Comparison of ENCODE assay signal across 10 cellular contexts in the genomic region with DNA sequence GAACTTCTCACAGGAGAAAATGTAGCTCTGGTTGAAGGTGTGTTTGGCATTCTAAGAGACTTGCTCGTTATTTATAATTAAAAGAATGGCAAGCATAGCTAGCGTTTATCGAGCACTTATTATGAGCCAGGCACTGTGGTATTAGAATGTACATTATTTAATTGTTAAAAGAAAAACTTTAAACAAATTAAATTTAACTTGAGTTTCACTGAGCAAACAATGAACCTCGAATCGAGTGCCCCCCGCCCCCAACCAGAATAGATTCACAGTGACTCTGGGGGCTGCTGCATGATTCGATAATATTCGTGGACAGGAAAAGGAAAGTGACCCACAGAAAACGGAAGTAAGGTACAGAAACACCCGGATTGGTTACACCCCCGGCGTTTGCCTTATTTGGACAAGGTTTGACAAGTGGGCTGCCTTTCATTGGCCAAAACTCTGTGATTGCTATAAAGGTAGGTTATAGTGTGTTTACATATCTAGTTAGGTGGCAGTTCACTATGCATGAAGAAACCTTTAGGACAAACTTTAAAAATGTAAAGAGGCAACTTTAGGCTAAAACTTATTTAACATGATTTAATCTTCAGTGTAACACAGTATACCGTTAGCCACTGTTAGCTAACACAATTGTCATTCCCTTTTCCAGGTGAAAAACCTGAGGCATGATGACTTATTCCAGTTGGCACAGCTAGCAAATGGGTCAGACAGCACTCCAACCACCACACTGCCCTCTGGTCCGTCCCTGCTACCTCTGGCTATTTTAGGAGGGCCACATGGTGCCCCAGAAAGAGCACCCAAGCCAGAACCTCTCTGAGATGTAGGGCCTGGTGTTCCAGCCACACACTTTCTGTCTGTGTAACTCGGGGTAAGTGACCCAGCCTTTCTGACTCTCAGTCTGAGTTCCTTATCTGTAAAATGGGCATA. TPM values are rescaled to one million over a fixed set of nuclear protein-coding genes. Genes with fewer than 3 reads are reported as not detected.
DNase-seq lines count a peak whose midpoint lies in the region; ATAC-seq and TF ChIP-seq lines count a peak whose summit lies in the region.
"Had no signal": no experiment of that assay in that cellular context is flagged by ENCODE, and none has a peak within 500 bp of the region (broad histone marks: within the 10 kb centered on the region; RNA-seq: fewer than 3 reads in every experiment).

No MANE protein-coding gene starts in this region.

- peaks cover 20% of the 10 kb centered on the region for H3K4me1 ChIP-seq in CD4-positive, CD25-positive, alpha-beta regulatory T cell (ENCODE audit: control insufficient read depth, insufficient read depth, low read length, poor library complexity, severe bottlenecking)
- peaks cover 33 to 45% of the 10 kb centered on the region in 2 donors for H3K4me1 ChIP-seq in adrenal gland (replicated peaks in 1 of 2)

- DNase-seq in CD4-positive, CD25-positive, alpha-beta regulatory T cell = peak in 1 of 3 donors; percentile 57
- peak; percentile 48 to 69 for DNase-seq in Kasumi-1 (lab: John Stamatoyannopoulos, UW)
- no peak for DNase-seq in naive thymus-derived CD8-positive, alpha-beta T cell
- DNase-seq in NCI-H510A (lab: John Stamatoyannopoulos, UW) = no peak
- no peak for DNase-seq in progenitor cell of endocrine pancreas (ENCODE audit: low spot score, unreplicated experiment)
- no peak for DNase-seq in adrenal gland

- WGBS in adrenal gland, 4 donors = 62 to 73% (median 67%) methylated on average over 14 to 15 of the region's 15 CpGs

- H3K4me3 ChIP-seq in CD4-positive, CD25-positive, alpha-beta regulatory T cell (ENCODE audit: low read depth, low read length) = no peak overlapping the region
- H3K4me3 ChIP-seq in adrenal gland = no peak overlapping the region
- H3K4me3 ChIP-seq: cardiac muscle cell had no signal

- intact Hi-C loops in adrenal gland (cut with DNase I) = no loop called here

- POLR2A ChIA-PET in naive thymus-derived CD8-positive, alpha-beta T cell (lab: Charles Lee) = interaction anchor here (0.7 to 15.2 kb wide), 7 partner anchors 21 to 90 kb away, joined by 3 to 358 read pairs (median 5); a partner anchor contains a TSS

- H3K27ac Mint-ChIP-seq in CD4-positive, CD25-positive, alpha-beta regulatory T cell = peak overlapping the region; percentile 36 to 52 (median 44)
- peak overlapping the region; percentile 86 for H3K27ac Mint-ChIP-seq in activated naive CD8-positive, alpha-beta T cell
- peak overlapping the region; percentile 34 to 88 (median 78) for H3K27ac Mint-ChIP-seq in naive thymus-derived CD8-positive, alpha-beta T cell
- no peak overlapping the region for H3K27ac Mint-ChIP-seq in progenitor cell of endocrine pancreas

- H3K27me3 Mint-ChIP-seq in CD4-positive, CD25-positive, alpha-beta regulatory T cell = no peaks in the 10 kb centered on the region
- no peaks in the 10 kb centered on the region for H3K27me3 Mint-ChIP-seq in activated naive CD8-positive, alpha-beta T cell
- H3K27me3 Mint-ChIP-seq in naive thymus-derived CD8-positive, alpha-beta T cell = no peaks in the 10 kb centered on the region
- no peaks in the 10 kb centered on the region for H3K27me3 Mint-ChIP-seq in progenitor cell of endocrine pancreas

- peak overlapping the region in 1 of 4 donors; percentile 42 for H3K4me3 Mint-ChIP-seq in CD4-positive, CD25-positive, alpha-beta regulatory T cell
- no peak overlapping the region for H3K4me3 Mint-ChIP-seq in activated naive CD8-positive, alpha-beta T cell
- H3K4me3 Mint-ChIP-seq in naive thymus-derived CD8-positive, alpha-beta T cell = peak overlapping the region in 3 of 10 donors; percentile 34 to 36 (median 36)
- H3K4me3 Mint-ChIP-seq in progenitor cell of endocrine pancreas (ENCODE audit: low read depth) = no peak overlapping the region

- H3K9me3 Mint-ChIP-seq in CD4-positive, CD25-positive, alpha-beta regulatory T cell = no peaks in the 10 kb centered on the region
- H3K9me3 Mint-ChIP-seq in activated naive CD8-positive, alpha-beta T cell (ENCODE audit: low read depth) = no peaks in the 10 kb centered on the region
- H3K9me3 Mint-ChIP-seq in naive thymus-derived CD8-positive, alpha-beta T cell = no peaks in the 10 kb centered on the region
- H3K9me3 Mint-ChIP-seq in progenitor cell of endocrine pancreas (ENCODE audit: low read depth) = no peaks in the 10 kb centered on the region

- peaks cover 16 to 28% (median 21%) of the 10 kb centered on the region in 4 donors for H3K4me1 Mint-ChIP-seq in CD4-positive, CD25-positive, alpha-beta regulatory T cell
- H3K4me1 Mint-ChIP-seq in activated naive CD8-positive, alpha-beta T cell (ENCODE audit: low read depth) = peaks cover 31% of the 10 kb centered on the region
- peaks cover 19 to 51% (median 44%) of the 10 kb centered on the region in 4 donors for H3K4me1 Mint-ChIP-seq in naive thymus-derived CD8-positive, alpha-beta T cell
- peaks cover 32% of the 10 kb centered on the region for H3K4me1 Mint-ChIP-seq in progenitor cell of endocrine pancreas (ENCODE audit: low read depth)

- TF ChIP-seq POLR2A in adrenal gland (IDR thresholded peaks at IDR 0.05) = no peak

- no peaks in the 10 kb centered on the region for H3K36me3 Mint-ChIP-seq in CD4-positive, CD25-positive, alpha-beta regulatory T cell
- H3K36me3 Mint-ChIP-seq in activated naive CD8-positive, alpha-beta T cell = no peaks in the 10 kb centered on the region
- H3K36me3 Mint-ChIP-seq in naive thymus-derived CD8-positive, alpha-beta T cell = no peaks in the 10 kb centered on the region
- no peaks in the 10 kb centered on the region for H3K36me3 Mint-ChIP-seq in progenitor cell of endocrine pancreas (ENCODE audit: insufficient read depth)

- H3K36me3 ChIP-seq in CD4-positive, CD25-positive, alpha-beta regulatory T cell (ENCODE audit: control insufficient read depth, insufficient read depth, low read length) = no peaks in the 10 kb centered on the region
- H3K36me3 ChIP-seq in adrenal gland (replicated peaks in 1 of 2) = no peaks in the 10 kb centered on the region
- H3K36me3 ChIP-seq: cardiac muscle cell had no signal

- no peaks in the 10 kb centered on the region for H3K9me3 ChIP-seq in CD4-positive, CD25-positive, alpha-beta regulatory T cell (ENCODE audit: control insufficient read depth in 2 of 2, low read length in 2 of 2)
- H3K9me3 ChIP-seq in adrenal gland (replicated peaks in 1 of 3) = no peaks in the 10 kb centered on the region

- TF ChIP-seq CTCF in progenitor cell of endocrine pancreas (IDR thresholded peaks at IDR 0.05; ENCODE audit: unreplicated experiment) (no peak), adrenal gland (IDR thresholded peaks at IDR 0.05) (no peak)

- no peak overlapping the region for H3K27ac ChIP-seq in CD4-positive, CD25-positive, alpha-beta regulatory T cell (ENCODE audit: insufficient read depth, low read length, poor library complexity, severe bottlenecking)
- peak overlapping the region in 2 of 5 donors; percentile 6 to 53 for H3K27ac ChIP-seq in adrenal gland
- H3K27ac ChIP-seq: cardiac muscle cell, KMS-11 had no signal

- H3K27me3 ChIP-seq in CD4-positive, CD25-positive, alpha-beta regulatory T cell (ENCODE audit: control insufficient read depth, insufficient read depth, low read length) = no peaks in the 10 kb centered on the region
- no peaks in the 10 kb centered on the region for H3K27me3 ChIP-seq in adrenal gland
- H3K27me3 ChIP-seq: cardiac muscle cell had no signal

- ATAC-seq in CD4-positive, CD25-positive, alpha-beta regulatory T cell (ENCODE audit: low read depth in 2 of 2) = no peak
- no peak for ATAC-seq in naive thymus-derived CD8-positive, alpha-beta T cell
- no peak for ATAC-seq in HG03108 (IDR thresholded peaks at IDR 0.05; ENCODE audit: unreplicated experiment)

RNA-seq across cellular contexts. Expression of a gene that starts 7.1 kb away (rescaled TPM):
- 0.86 TPM for total RNA-seq in CD4-positive, CD25-positive, alpha-beta regulatory T cell
- polyA plus RNA-seq in CD4-positive, CD25-positive, alpha-beta regulatory T cell = under 1 TPM; 0.09 to 0.60 (median 0.22) TPM
- total RNA-seq in naive thymus-derived CD8-positive, alpha-beta T cell = 1 to 10 TPM; 4.0 to 4.7 TPM
- under 1 TPM; 0.06 to 0.65 (median 0.23) TPM for polyA plus RNA-seq in naive thymus-derived CD8-positive, alpha-beta T cell
- 14.3 and 23.1 TPM in 2 replicates for total RNA-seq in progenitor cell of endocrine pancreas
- total RNA-seq in adrenal gland = 10 to 100 TPM in 7 of 8 donors, 1 to 10 TPM in 1; 7.6 to 38.0 (median 17.3) TPM
- 1 to 10 TPM; 4.3 to 5.3 (median 5.1) TPM for polyA plus RNA-seq in adrenal gland
- polyA plus RNA-seq: cardiac muscle cell had no signal

RNA-seq across cellular contexts. Expression of a gene that starts 15.7 kb away (rescaled TPM):
- not detected for total RNA-seq in CD4-positive, CD25-positive, alpha-beta regulatory T cell
- polyA plus RNA-seq in CD4-positive, CD25-positive, alpha-beta regulatory T cell = under 1 TPM in 1 of 4 donors, not detected in 3; 0.35 TPM
- total RNA-seq in naive thymus-derived CD8-positive, alpha-beta T cell = under 1 TPM; 0.91 to 0.93 TPM
- polyA plus RNA-seq in naive thymus-derived CD8-positive, alpha-beta T cell = under 1 TPM in 1 of 3 donors, not detected in 2; 0.23 TPM
- total RNA-seq in progenitor cell of endocrine pancreas (17.8 and 18.3 TPM in 2 replicates), adrenal gland (100 to 1,000 TPM; 108 to 295 (median 174) TPM)
- 100 to 1,000 TPM in 2 of 3 donors, 10 to 100 TPM in 1; 71.0 to 165 (median 119) TPM for polyA plus RNA-seq in adrenal gland

RNA-seq across cellular contexts. Expression of a gene that starts 26.4 kb away (rescaled TPM):
- total RNA-seq in CD4-positive, CD25-positive, alpha-beta regulatory T cell = 38.5 TPM
- 10 to 100 TPM; 25.6 to 39.5 (median 31.0) TPM for polyA plus RNA-seq in CD4-positive, CD25-positive, alpha-beta regulatory T cell
- total RNA-seq in naive thymus-derived CD8-positive, alpha-beta T cell = 10 to 100 TPM; 91.7 to 97.6 TPM
- 10 to 100 TPM; 19.5 to 43.7 (median 31.1) TPM for polyA plus RNA-seq in naive thymus-derived CD8-positive, alpha-beta T cell
- total RNA-seq in progenitor cell of endocrine pancreas = 67.5 and 68.8 TPM in 2 replicates
- total RNA-seq in adrenal gland = 100 to 1,000 TPM; 181 to 386 (median 262) TPM
- polyA plus RNA-seq in adrenal gland = 100 to 1,000 TPM in 2 of 3 donors, 10 to 100 TPM in 1; 91.8 to 167 (median 160) TPM

RNA-seq across cellular contexts. Expression of a gene that starts 57.7 kb away (rescaled TPM):
- total RNA-seq in CD4-positive, CD25-positive, alpha-beta regulatory T cell = not detected
- polyA plus RNA-seq in CD4-positive, CD25-positive, alpha-beta regulatory T cell = under 1 TPM in 3 of 4 donors, not detected in 1; 0.31 to 0.62 (median 0.37) TPM
- total RNA-seq in naive thymus-derived CD8-positive, alpha-beta T cell = not detected
- polyA plus RNA-seq in naive thymus-derived CD8-positive, alpha-beta T cell = under 1 TPM; 0.14 to 0.17 (median 0.15) TPM
- total RNA-seq in progenitor cell of endocrine pancreas (40.5 and 44.0 TPM in 2 replicates), adrenal gland (1 to 10 TPM in 2 of 8 donors, under 1 TPM in 5, not detected in 1; 0.23 to 1.9 (median 0.51) TPM)
- polyA plus RNA-seq in adrenal gland = 1 to 10 TPM in 1 of 3 donors, under 1 TPM in 1, not detected in 1; 0.32 to 5.8 TPM

Comparison
In these comparisons a context has a peak if more than half of its experiments do, and no peak if none do; other contexts are left out.
1. DNase-seq: peak in Kasumi-1 (2 of 2); none in naive thymus-derived CD8-positive, alpha-beta T cell (0 of 10), NCI-H510A (single experiment), progenitor cell of endocrine pancreas (single experiment) and adrenal gland (0 of 7).